In the genomic region with DNA sequence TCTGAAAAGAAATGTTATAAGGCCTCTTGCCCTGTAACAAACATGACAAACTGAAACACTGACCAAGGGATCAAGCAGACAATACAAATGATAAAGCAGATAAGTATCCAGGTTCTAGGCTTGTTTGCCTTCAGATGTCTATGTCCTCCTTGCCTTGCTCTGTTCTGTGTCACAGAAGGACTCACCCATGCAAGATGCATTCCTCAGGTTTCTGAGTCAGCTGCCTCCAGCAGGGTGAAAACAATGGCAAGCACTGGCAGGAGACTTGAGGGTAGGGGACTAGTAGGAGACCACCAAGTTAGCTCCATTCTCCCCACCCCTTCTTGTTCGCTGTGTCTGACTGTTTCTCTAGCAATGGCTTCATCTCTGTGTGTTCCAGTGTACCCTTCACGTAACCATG, we compare ENCODE assay signal across 1 cellular context.
TF ChIP-seq lines count a peak whose summit lies in the region.

No MANE protein-coding gene starts in this region.

TF ChIP-seq in H1, 55 proteins besides CTCF, POLR2A, EP300 and RAD21 (continued from another document):
- TF ChIP-seq ATF2 (IDR thresholded peaks at IDR 0.05; ENCODE audit: low read length): no peak
- no peak for TF ChIP-seq TEAD4 (IDR thresholded peaks at IDR 0.05; ENCODE audit: low read depth, low read length)
- TF ChIP-seq CTBP2 (IDR thresholded peaks at IDR 0.05; ENCODE audit: borderline replicate concordance, insufficient read depth, insufficient read length, low read length): no peak
- no peak for TF ChIP-seq CHD1 (IDR thresholded peaks at IDR 0.05; ENCODE audit: low read depth, low read length)
- no peak for TF ChIP-seq POLR2AphosphoS5 (IDR thresholded peaks at IDR 0.05; ENCODE audit: low read depth, low read length)
- TF ChIP-seq BRCA1 (IDR thresholded peaks at IDR 0.05; ENCODE audit: low read depth, low read length): no peak
- no peak for TF ChIP-seq JUN (IDR thresholded peaks at IDR 0.05; ENCODE audit: low read depth, low read length)
- TF ChIP-seq HDAC2 (IDR thresholded peaks at IDR 0.05; ENCODE audit: borderline replicate concordance in 1 of 2, low read depth in 2 of 2, low read length in 2 of 2): no peak
